ENCODE assay signal across 8 cellular contexts in genomic region chr16:53775821-53776431, GRCh38.
DNase-seq lines count a peak whose midpoint lies in the region; ATAC-seq and TF ChIP-seq lines count a peak whose summit lies in the region.
"Had no signal": no experiment of that assay in that cellular context is flagged by ENCODE, and none has a peak within 500 bp of the region (broad histone marks: within the 10 kb centered on the region; RNA-seq: fewer than 3 reads in every experiment).

No MANE protein-coding gene starts in this region.

- TF ChIP-seq CTCF in hepatocyte (IDR thresholded peaks at IDR 0.05; ENCODE audit: poor library complexity): no peak
- TF ChIP-seq CTCF in upper lobe of right lung (IDR thresholded peaks at IDR 0.05): no peak
- TF ChIP-seq CTCF in nephron progenitor cell (IDR thresholded peaks at IDR 0.05): no peak

- no peaks in the 10 kb centered on the region for H3K9me2 ChIP-seq in hepatocyte (replicated peaks; ENCODE audit: insufficient read depth)

- H3K4me3 Mint-ChIP-seq in nephron progenitor cell: no peak overlapping the region
- H3K4me3 Mint-ChIP-seq in T-helper 2 cell treated with Interferon-gamma antibody and Interleukin-4, amounts not matched to agents 5 μg/mL and 100 μg/mL, for 36 hours: no peak overlapping the region

- peaks cover 41% of the 10 kb centered on the region for H3K4me1 ChIP-seq in hepatocyte (ENCODE audit: insufficient read depth)
- peaks cover 70% of the 10 kb centered on the region for H3K4me1 ChIP-seq in upper lobe of right lung

- H3K27ac Mint-ChIP-seq in nephron progenitor cell: no peak overlapping the region
- H3K27ac Mint-ChIP-seq in T-helper 2 cell treated with Interferon-gamma antibody and Interleukin-4, amounts not matched to agents 5 μg/mL and 100 μg/mL, for 36 hours: no peak overlapping the region

- H3K36me3 ChIP-seq in hepatocyte (replicated peaks; ENCODE audit: insufficient read depth, low read depth): no peaks in the 10 kb centered on the region
- H3K36me3 ChIP-seq in upper lobe of right lung: no peaks in the 10 kb centered on the region

- H2AFZ ChIP-seq in hepatocyte: no peak overlapping the region

- peak; percentile 83 for ATAC-seq in upper lobe of right lung

- peak overlapping the region; percentile 64 for H3K27ac ChIP-seq in hepatocyte
- peak overlapping the region; percentile 27 for H3K27ac ChIP-seq in upper lobe of right lung
- H3K27ac ChIP-seq: KMS-11 had no signal

- intact Hi-C loops in upper lobe of right lung (cut with DNase I): no loop called here

- H3K9me3 ChIP-seq in hepatocyte (ENCODE audit: low read depth) (no peaks in the 10 kb centered on the region), upper lobe of right lung (no peaks in the 10 kb centered on the region)

- H3K79me2 ChIP-seq in hepatocyte: peaks cover 50% of the 10 kb centered on the region

- peaks cover 5% of the 10 kb centered on the region for H3K9me3 Mint-ChIP-seq in nephron progenitor cell
- H3K9me3 Mint-ChIP-seq in T-helper 2 cell treated with Interferon-gamma antibody and Interleukin-4, amounts not matched to agents 5 μg/mL and 100 μg/mL, for 36 hours: no peaks in the 10 kb centered on the region

- H3K4me1 Mint-ChIP-seq in nephron progenitor cell: peaks cover 31% of the 10 kb centered on the region
- H3K4me1 Mint-ChIP-seq in T-helper 2 cell treated with Interferon-gamma antibody and Interleukin-4, amounts not matched to agents 5 μg/mL and 100 μg/mL, for 36 hours (ENCODE audit: low read depth): peaks cover 21% of the 10 kb centered on the region

- no peaks in the 10 kb centered on the region for H3K27me3 Mint-ChIP-seq in nephron progenitor cell (ENCODE audit: low read depth, poor library complexity)
- H3K27me3 Mint-ChIP-seq in T-helper 2 cell treated with Interferon-gamma antibody and Interleukin-4, amounts not matched to agents 5 μg/mL and 100 μg/mL, for 36 hours (ENCODE audit: low read depth): no peaks in the 10 kb centered on the region

- DNase-seq in HS-27A (ENCODE audit: low read depth): peak; percentile 86
- DNase-seq in T1000 (lab: John Stamatoyannopoulos, UW): peak; percentile 15
- peak; percentile 65 for DNase-seq in hepatocyte (ENCODE audit: low spot score)
- peak; percentile 64 for DNase-seq in upper lobe of right lung
- DNase-seq in nephron progenitor cell: no peak
- no peak for DNase-seq in NCI-H2081 treated with DMSO at 0.1 percent for 48 hours (lab: John Stamatoyannopoulos, UW)
- DNase-seq in T-helper 2 cell treated with Interferon-gamma antibody and Interleukin-4, amounts not matched to agents 5 μg/mL and 100 μg/mL, for 36 hours (ENCODE audit: low spot score): no peak

- H3K4me3 ChIP-seq in hepatocyte: no peak overlapping the region
- no peak overlapping the region for H3K4me3 ChIP-seq in upper lobe of right lung

- peak overlapping the region; percentile 69 for H3K4me2 ChIP-seq in hepatocyte
- H3K4me2 ChIP-seq: KMS-11 had no signal

- no peaks in the 10 kb centered on the region for H4K20me1 ChIP-seq in hepatocyte (ENCODE audit: insufficient read depth, poor library complexity, severe bottlenecking)

- H3K36me3 Mint-ChIP-seq in nephron progenitor cell (ENCODE audit: low read depth): peaks cover 5% of the 10 kb centered on the region
- H3K36me3 Mint-ChIP-seq in T-helper 2 cell treated with Interferon-gamma antibody and Interleukin-4, amounts not matched to agents 5 μg/mL and 100 μg/mL, for 36 hours (ENCODE audit: low read depth): peaks cover 5% of the 10 kb centered on the region

- H3K27me3 ChIP-seq in hepatocyte: no peaks in the 10 kb centered on the region
- H3K27me3 ChIP-seq in upper lobe of right lung: no peaks in the 10 kb centered on the region

- 15% methylated on average over 7 of the region's 7 CpGs for WGBS in hepatocyte (ENCODE audit: low lambda C conversion rate, missing lambda C conversion rate)

Comparison
In these comparisons a context has a peak if more than half of its experiments do, and no peak if none do; other contexts are left out.
1. DNase-seq: peak in HS-27A (single experiment), T1000 (single experiment), hepatocyte (single experiment) and upper lobe of right lung (single experiment); none in nephron progenitor cell (single experiment), NCI-H2081 treated with DMSO at 0.1 percent for 48 hours (single experiment) and T-helper 2 cell treated with Interferon-gamma antibody and Interleukin-4, amounts not matched to agents 5 μg/mL and 100 μg/mL, for 36 hours (single experiment).